ENCODE assay signal across 27 cellular contexts in genomic region chr18:25998461-25998860, GRCh38.
"Had no signal": no experiment of that assay in that cellular context is flagged by ENCODE, and none has a peak within 500 bp of the region (broad histone marks: within the 10 kb centered on the region; RNA-seq: fewer than 3 reads in every experiment).

No MANE protein-coding gene starts in this region.

- H3K9me3 Mint-ChIP-seq: natural killer cell treated with Interleukin-12 subunit alpha and Interleukin-12 subunit beta and Interleukin-15 and Interleukin-18, amount 100 ng/mL, for 72 hours; stimulated activated naive CD8-positive, alpha-beta T cell treated with anti-CD3 and anti-CD28 coated beads, Interleukin-15, amount 100 ng/mL, for 72 hours had no signal

- H3K4me3 ChIP-seq: hepatocyte, left ventricle myocardium inferior, lung, mucosa of descending colon, ovary, smooth muscle cell, tibial nerve, uterus had no signal

- H3K27me3 Mint-ChIP-seq: natural killer cell treated with Interleukin-12 subunit alpha and Interleukin-12 subunit beta and Interleukin-15 and Interleukin-18, amount 100 ng/mL, for 72 hours; progenitor cell of endocrine pancreas; stimulated activated memory B cell treated with anti-CD40 and anti-IgM and Interleukin-4, amounts not matched to agents 10 μg/mL and 1 μg/mL and 100 μg/mL, for 72 hours; stimulated activated naive CD8-positive, alpha-beta T cell treated with anti-CD3 and anti-CD28 coated beads, Interleukin-15, amount 100 ng/mL, for 72 hours; type B pancreatic cell had no signal

- H3K36me3 ChIP-seq: left ventricle myocardium inferior, ovary, tibial nerve, uterus had no signal

- H3K4me3 Mint-ChIP-seq: naive thymus-derived CD4-positive, alpha-beta T cell; natural killer cell treated with Interleukin-12 subunit alpha and Interleukin-12 subunit beta and Interleukin-15 and Interleukin-18, amount 100 ng/mL, for 72 hours; stimulated activated memory B cell treated with anti-CD40 and anti-IgM and Interleukin-4, amounts not matched to agents 10 μg/mL and 1 μg/mL and 100 μg/mL, for 72 hours; stimulated activated naive CD8-positive, alpha-beta T cell treated with anti-CD3 and anti-CD28 coated beads, Interleukin-15, amount 100 ng/mL, for 72 hours; type B pancreatic cell had no signal

- DNase-seq: kidney glomerular epithelial cell; left colon; left ventricle myocardium inferior; mesendoderm; midbrain; mucosa of descending colon; naive thymus-derived CD4-positive, alpha-beta T cell; ovary; retina; right cardiac atrium; stimulated activated CD4-positive, alpha-beta T cell treated with anti-CD3 and anti-CD28 coated beads, Interleukin-1b, Interleukin-23, amount 100 ng/mL, for 48 hours; stimulated activated CD4-positive, alpha-beta T cell treated with anti-CD3 and anti-CD28 coated beads, Interleukin-2, amount 100 ng/mL, for 48 hours; stimulated activated CD4-positive, alpha-beta T cell treated with anti-CD3 and anti-CD28 coated beads, Interleukin-4, amount 100 ng/mL, for 4 hours; stimulated activated CD8-positive, alpha-beta memory T cell treated with anti-CD3 and anti-CD28 coated beads, Interleukin-4, amount 100 ng/mL, for 48 hours; stimulated activated naive CD4-positive, alpha-beta T cell treated with Interleukin-2 at 50 U/mL for 16 hours; stimulated activated naive CD8-positive, alpha-beta T cell treated with anti-CD3 and anti-CD28 coated beads, Interleukin-15, amount 100 ng/mL, for 72 hours; substantia nigra; uterus had no signal

- H3K9me3 ChIP-seq: mucosa of descending colon, ovary, tibial nerve, uterus had no signal

- H3K27me3 ChIP-seq: hepatocyte, ovary, tibial nerve, uterus had no signal

- H3K4me1 ChIP-seq: left ventricle myocardium inferior, tibial nerve, uterus had no signal

- H3K36me3 Mint-ChIP-seq: natural killer cell treated with Interleukin-12 subunit alpha and Interleukin-12 subunit beta and Interleukin-15 and Interleukin-18, amount 100 ng/mL, for 72 hours; type B pancreatic cell had no signal

- FAIRE-seq: keratinocyte had no signal

- H3K4me1 Mint-ChIP-seq: naive thymus-derived CD4-positive, alpha-beta T cell; stimulated activated memory B cell treated with anti-CD40 and anti-IgM and Interleukin-4, amounts not matched to agents 10 μg/mL and 1 μg/mL and 100 μg/mL, for 72 hours; stimulated activated naive CD8-positive, alpha-beta T cell treated with anti-CD3 and anti-CD28 coated beads, Interleukin-15, amount 100 ng/mL, for 72 hours had no signal

- H3K27ac ChIP-seq: hepatocyte, left ventricle myocardium inferior, ovary, tibial nerve, uterus had no signal

- H3K27ac Mint-ChIP-seq: naive thymus-derived CD4-positive, alpha-beta T cell; natural killer cell treated with Interleukin-12 subunit alpha and Interleukin-12 subunit beta and Interleukin-15 and Interleukin-18, amount 100 ng/mL, for 72 hours; progenitor cell of endocrine pancreas; stimulated activated memory B cell treated with anti-CD40 and anti-IgM and Interleukin-4, amounts not matched to agents 10 μg/mL and 1 μg/mL and 100 μg/mL, for 72 hours; stimulated activated naive CD8-positive, alpha-beta T cell treated with anti-CD3 and anti-CD28 coated beads, Interleukin-15, amount 100 ng/mL, for 72 hours; type B pancreatic cell had no signal

- ATAC-seq: left colon; mucosa of descending colon; naive thymus-derived CD4-positive, alpha-beta T cell; natural killer cell treated with Interleukin-12 subunit alpha and Interleukin-12 subunit beta and Interleukin-15 and Interleukin-18, amount 100 ng/mL, for 72 hours; right cardiac atrium; stimulated activated memory B cell treated with anti-CD40 and anti-IgM and Interleukin-4, amounts not matched to agents 10 μg/mL and 1 μg/mL and 100 μg/mL, for 72 hours; stimulated activated naive CD8-positive, alpha-beta T cell treated with anti-CD3 and anti-CD28 coated beads, Interleukin-15, amount 100 ng/mL, for 72 hours had no signal
